Comparison of ENCODE assay signal across 11 cellular contexts in the genomic region with DNA sequence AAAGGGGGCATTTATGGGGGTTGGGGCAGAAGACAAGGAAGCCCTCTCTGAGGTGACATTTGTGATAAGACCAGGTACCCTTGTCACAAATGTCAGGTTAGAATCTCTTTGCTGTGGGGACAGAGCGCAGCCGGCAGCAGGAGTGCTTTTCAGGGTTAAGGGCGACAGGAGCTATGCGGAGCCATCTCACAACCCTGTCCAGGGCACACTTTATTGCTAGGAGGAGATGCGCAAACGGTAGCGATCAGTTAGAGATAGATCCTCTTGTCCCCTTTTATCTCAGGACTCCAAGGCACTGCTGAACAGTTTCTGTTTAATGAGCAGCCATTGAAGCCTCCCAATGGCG. TPM values are rescaled to one million over a fixed set of nuclear protein-coding genes. Genes with fewer than 3 reads are reported as not detected.
DNase-seq lines count a peak whose midpoint lies in the region; ATAC-seq and TF ChIP-seq lines count a peak whose summit lies in the region.
"Had no signal": no experiment of that assay in that cellular context is flagged by ENCODE, and none has a peak within 500 bp of the region (broad histone marks: within the 10 kb centered on the region; RNA-seq: fewer than 3 reads in every experiment).

No MANE protein-coding gene starts in this region.

- TF ChIP-seq CTCF in AG10803 (conservative IDR thresholded peaks at IDR 0.05; ENCODE audit: low read length) (no peak), HFF-Myc (IDR thresholded peaks at IDR 0.05; ENCODE audit: low read depth, low read length, missing control alignments) (no peak), brain (conservative IDR thresholded peaks at IDR 0.05) (no peak), adrenal gland (IDR thresholded peaks at IDR 0.05) (no peak)

- peaks cover 14% of the 10 kb centered on the region for H3K27me3 ChIP-seq in adrenal gland

- DNase-seq in AG10803 (ENCODE audit: low read depth): no peak
- DNase-seq in HFF-Myc (ENCODE audit: extremely low read depth, low read depth): no peak
- no peak for DNase-seq in naive thymus-derived CD8-positive, alpha-beta T cell
- DNase-seq in activated T-cell treated with anti-CD3 and anti-CD28 coated beads for 4 hours: no peak
- DNase-seq in NCI-H526 treated with DMSO at 0.1 percent for 48 hours (lab: John Stamatoyannopoulos, UW): no peak
- DNase-seq in adrenal gland: no peak
- DNase-seq: activated gamma-delta T cell treated with Interleukin-2 at 50 U/mL for 16 hours, kidney glomerular epithelial cell, NCI-H1092 had no signal

- POLR2A ChIA-PET in naive thymus-derived CD8-positive, alpha-beta T cell (lab: Charles Lee): no interaction called here

- no peak for TF ChIP-seq POLR2A in adrenal gland (IDR thresholded peaks at IDR 0.05)

- no peaks in the 10 kb centered on the region for H3K4me1 ChIP-seq in adrenal gland (replicated peaks in 1 of 2)

- no peaks in the 10 kb centered on the region for H3K36me3 ChIP-seq in adrenal gland (replicated peaks in 1 of 2)

- peak overlapping the region in 1 of 5 donors; percentile 76 for H3K27ac ChIP-seq in adrenal gland

- peaks cover 61% of the 10 kb centered on the region for H3K27me3 Mint-ChIP-seq in brain
- peaks cover 5 to 51% (median 24%) of the 10 kb centered on the region in 5 donors for H3K27me3 Mint-ChIP-seq in naive thymus-derived CD8-positive, alpha-beta T cell

- ATAC-seq in naive thymus-derived CD8-positive, alpha-beta T cell: no peak
- no peak for ATAC-seq in GM18520 (IDR thresholded peaks at IDR 0.05; ENCODE audit: unreplicated experiment)

- H3K4me3 ChIP-seq in AG10803 (ENCODE audit: low read length) (0 out of 2 replicates have a peak overlapping the region, but pooled peaks have one; percentile 22), HFF-Myc (replicated peaks; ENCODE audit: low read depth, low read length) (peak overlapping the region; percentile 53), adrenal gland (peak overlapping the region in 1 of 4 donors; percentile 57)

- peak overlapping the region; percentile 70 to 75 (median 74) for H3K4me3 Mint-ChIP-seq in brain
- peak overlapping the region in 7 of 10 donors; percentile 28 to 48 (median 40) for H3K4me3 Mint-ChIP-seq in naive thymus-derived CD8-positive, alpha-beta T cell

- no peaks in the 10 kb centered on the region for H3K9me3 ChIP-seq in adrenal gland (replicated peaks in 1 of 3)

- H3K4me1 Mint-ChIP-seq in brain: no peaks in the 10 kb centered on the region
- peaks cover 0 to 5% (median 1%) of the 10 kb centered on the region in 4 donors for H3K4me1 Mint-ChIP-seq in naive thymus-derived CD8-positive, alpha-beta T cell

- H3K9me3 Mint-ChIP-seq in brain: peaks cover 2 to 8% (median 3%) of the 10 kb centered on the region in 5 experiments
- H3K9me3 Mint-ChIP-seq in naive thymus-derived CD8-positive, alpha-beta T cell: peaks cover 0 to 4% (median 0%) of the 10 kb centered on the region in 9 donors

- WGBS in adrenal gland, 4 donors: 25 to 63% (median 29%) methylated on average over 6 to 8 of the region's 8 CpGs

- intact Hi-C loops in adrenal gland (cut with DNase I): no loop called here

- H3K36me3 Mint-ChIP-seq in brain: no peaks in the 10 kb centered on the region
- no peaks in the 10 kb centered on the region for H3K36me3 Mint-ChIP-seq in naive thymus-derived CD8-positive, alpha-beta T cell

- peak overlapping the region in 2 of 5 experiments; percentile 28 to 43 for H3K27ac Mint-ChIP-seq in brain
- no peak overlapping the region for H3K27ac Mint-ChIP-seq in naive thymus-derived CD8-positive, alpha-beta T cell

RNA-seq across cellular contexts. Expression of a gene that starts 0.4 kb away (rescaled TPM):
- polyA plus RNA-seq in brain (ENCODE audit: insufficient read depth, low read depth, low replicate concordance) (11.2 TPM), adrenal gland (10 to 100 TPM in 2 of 3 donors, 1 to 10 TPM in 1; 3.3 to 85.3 (median 67.0) TPM)
- 1 to 10 TPM; 6.9 to 7.2 TPM for total RNA-seq in naive thymus-derived CD8-positive, alpha-beta T cell
- under 1 TPM in 1 of 3 donors, not detected in 2; 0.02 TPM for polyA plus RNA-seq in naive thymus-derived CD8-positive, alpha-beta T cell
- total RNA-seq in adrenal gland: 100 to 1,000 TPM in 1 of 8 donors, 10 to 100 TPM in 7; 18.5 to 125 (median 49.7) TPM

Comparison
In these comparisons a context has a peak if more than half of its experiments do, and no peak if none do; other contexts are left out.
1. RNA of a gene that starts 0.4 kb away (polyA plus RNA-seq): 3.3 to 85.3 TPM in adrenal gland and 11.2 TPM in brain (single experiment); 0.02 TPM in naive thymus-derived CD8-positive, alpha-beta T cell; every median in the first group is over 4 times any median in the second.